ENCODE assay signal across 29 cellular contexts in the genomic region with DNA sequence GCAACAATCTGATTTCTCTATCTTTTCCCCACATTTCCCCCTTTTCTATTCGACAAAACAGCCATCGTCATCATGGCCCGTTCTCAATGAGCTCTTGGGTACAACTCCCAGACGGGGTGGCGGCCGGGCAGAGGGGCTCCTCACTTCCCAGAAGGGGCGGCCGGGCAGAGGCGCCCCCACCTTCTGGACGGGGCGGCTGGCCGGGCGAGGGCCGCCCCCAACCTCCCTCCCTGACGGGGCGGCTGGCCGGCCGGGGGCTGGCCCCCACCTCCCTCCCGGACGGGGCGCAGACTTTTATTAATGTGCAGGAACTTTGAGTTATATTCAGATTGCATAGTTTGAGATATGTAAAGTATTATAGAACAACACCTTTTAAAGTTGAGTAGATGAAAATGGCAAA.
"Had no signal": no experiment of that assay in that cellular context is flagged by ENCODE, and none has a peak within 500 bp of the region (broad histone marks: within the 10 kb centered on the region; RNA-seq: fewer than 3 reads in every experiment).

No MANE protein-coding gene starts in this region.

- H3K36me3 ChIP-seq: stomach, suprapubic skin, thoracic aorta, thyroid gland, tibial artery, tibial nerve, transverse colon, upper lobe of left lung, upper lobe of right lung, uterus, vagina had no signal

- H3K36me3 Mint-ChIP-seq: stimulated activated effector memory CD8-positive, alpha-beta T cell treated with anti-CD3 and anti-CD28 coated beads, Interleukin-12 subunit alpha, Interleukin-12 subunit beta, amount 100 ng/mL, for 72 hours; stimulated activated memory B cell treated with anti-CD40 and anti-IgM and Interleukin-4, amounts not matched to agents 10 μg/mL and 1 μg/mL and 100 μg/mL, for 72 hours; stimulated activated naive B cell treated with anti-CD40 and anti-IgM and Interleukin-4, amounts not matched to agents 10 μg/mL and 1 μg/mL and 100 μg/mL, for 72 hours; type B pancreatic cell had no signal

- H3K4me3 ChIP-seq: stomach, suprapubic skin, testis, thoracic aorta, thyroid gland, tibial artery, tibial nerve, transverse colon, upper lobe of left lung, upper lobe of right lung, uterus, vagina had no signal

- H3K4me3 Mint-ChIP-seq: stimulated activated effector memory CD8-positive, alpha-beta T cell treated with anti-CD3 and anti-CD28 coated beads, Interleukin-12 subunit alpha, Interleukin-12 subunit beta, amount 100 ng/mL, for 72 hours; stimulated activated memory B cell treated with anti-CD40 and anti-IgM and Interleukin-4, amounts not matched to agents 10 μg/mL and 1 μg/mL and 100 μg/mL, for 72 hours; stimulated activated naive B cell treated with anti-CD40 and anti-IgM and Interleukin-4, amounts not matched to agents 10 μg/mL and 1 μg/mL and 100 μg/mL, for 72 hours; stimulated activated naive CD8-positive, alpha-beta T cell treated with anti-CD3 and anti-CD28 coated beads, Interleukin-15, amount 100 ng/mL, for 72 hours; stimulated activated naive CD8-positive, alpha-beta T cell treated with anti-CD3 and anti-CD28 coated beads, Interleukin-15, Interleukin-2, amounts not matched to agents 100 ng/mL and 50 ng/mL, for 24 hours; type B pancreatic cell had no signal

- H3K27ac ChIP-seq: stomach, suprapubic skin, testis, thoracic aorta, thyroid gland, tibial artery, tibial nerve, transverse colon, upper lobe of left lung, upper lobe of right lung, uterus, vagina had no signal

- DNase-seq: stimulated activated CD4-positive, alpha-beta T cell treated with anti-CD3 and anti-CD28 coated beads, Interleukin-2, amount 100 ng/mL, for 48 hours; stimulated activated CD4-positive, alpha-beta T cell treated with anti-CD3 and anti-CD28 coated beads, Interleukin-4, amount 100 ng/mL, for 1 hour; stimulated activated CD4-positive, alpha-beta T cell treated with anti-CD3 and anti-CD28 coated beads, Interleukin-4, amount 100 ng/mL, for 24 hours; stimulated activated CD4-positive, alpha-beta T cell treated with anti-CD3 and anti-CD28 coated beads, Interleukin-4, amount 100 ng/mL, for 4 hours; stimulated activated CD8-positive, alpha-beta memory T cell treated with anti-CD3 and anti-CD28 coated beads, Interleukin-4, amount 100 ng/mL, for 48 hours; stimulated activated naive B cell treated with anti-CD40 and anti-IgM and Interleukin-4, amounts not matched to agents 10 μg/mL and 1 μg/mL and 100 μg/mL, for 72 hours; stimulated activated naive CD4-positive, alpha-beta T cell; stimulated activated naive CD4-positive, alpha-beta T cell treated with Interleukin-2 at 50 U/mL for 16 hours; stimulated activated naive CD8-positive, alpha-beta T cell treated with anti-CD3 and anti-CD28 coated beads, Interleukin-15, amount 100 ng/mL, for 72 hours; stimulated activated naive CD8-positive, alpha-beta T cell treated with anti-CD3 and anti-CD28 coated beads, Interleukin-15, Interleukin-2, amounts not matched to agents 100 U/mL and 50 U/mL, for 24 hours; stomach; substantia nigra; testis; thyroid gland; tibial artery; transverse colon; trophoblast cell; upper lobe of right lung; uterus had no signal

- H3K9me3 Mint-ChIP-seq: stimulated activated naive CD8-positive, alpha-beta T cell treated with anti-CD3 and anti-CD28 coated beads, Interleukin-15, amount 100 ng/mL, for 72 hours; stimulated activated naive CD8-positive, alpha-beta T cell treated with anti-CD3 and anti-CD28 coated beads, Interleukin-15, Interleukin-2, amounts not matched to agents 100 ng/mL and 50 ng/mL, for 24 hours; type B pancreatic cell had no signal

- H3K4me1 ChIP-seq: suprapubic skin, testis, thyroid gland, transverse colon, upper lobe of right lung, uterus, vagina had no signal

- FAIRE-seq: urothelium cell line had no signal

- H3K9me3 ChIP-seq: stomach, suprapubic skin, testis, thoracic aorta, thyroid gland, tibial nerve, transverse colon, upper lobe of left lung, upper lobe of right lung, uterus, vagina had no signal

- H3K27ac Mint-ChIP-seq: stimulated activated effector memory CD8-positive, alpha-beta T cell treated with anti-CD3 and anti-CD28 coated beads, Interleukin-12 subunit alpha, Interleukin-12 subunit beta, amount 100 ng/mL, for 72 hours; stimulated activated memory B cell treated with anti-CD40 and anti-IgM and Interleukin-4, amounts not matched to agents 10 μg/mL and 1 μg/mL and 100 μg/mL, for 72 hours; stimulated activated naive B cell treated with anti-CD40 and anti-IgM and Interleukin-4, amounts not matched to agents 10 μg/mL and 1 μg/mL and 100 μg/mL, for 72 hours; stimulated activated naive CD8-positive, alpha-beta T cell treated with anti-CD3 and anti-CD28 coated beads, Interleukin-15, amount 100 ng/mL, for 72 hours; stimulated activated naive CD8-positive, alpha-beta T cell treated with anti-CD3 and anti-CD28 coated beads, Interleukin-15, Interleukin-2, amounts not matched to agents 100 ng/mL and 50 ng/mL, for 24 hours; type B pancreatic cell had no signal

- H3K27me3 ChIP-seq: stomach, suprapubic skin, testis, thyroid gland, tibial artery, tibial nerve, transverse colon, upper lobe of left lung, upper lobe of right lung, uterus, vagina had no signal

- H3K27me3 Mint-ChIP-seq: stimulated activated memory B cell treated with anti-CD40 and anti-IgM and Interleukin-4, amounts not matched to agents 10 μg/mL and 1 μg/mL and 100 μg/mL, for 72 hours; stimulated activated naive B cell treated with anti-CD40 and anti-IgM and Interleukin-4, amounts not matched to agents 10 μg/mL and 1 μg/mL and 100 μg/mL, for 72 hours; stimulated activated naive CD8-positive, alpha-beta T cell treated with anti-CD3 and anti-CD28 coated beads, Interleukin-15, amount 100 ng/mL, for 72 hours; stimulated activated naive CD8-positive, alpha-beta T cell treated with anti-CD3 and anti-CD28 coated beads, Interleukin-15, Interleukin-2, amounts not matched to agents 100 ng/mL and 50 ng/mL, for 24 hours; type B pancreatic cell had no signal

- ATAC-seq: stimulated activated effector memory CD8-positive, alpha-beta T cell treated with anti-CD3 and anti-CD28 coated beads, Interleukin-12 subunit alpha, Interleukin-12 subunit beta, amount 100 ng/mL, for 72 hours; stimulated activated memory B cell treated with anti-CD40 and anti-IgM and Interleukin-4, amounts not matched to agents 10 μg/mL and 1 μg/mL and 100 μg/mL, for 72 hours; stimulated activated naive B cell treated with anti-CD40 and anti-IgM and Interleukin-4, amounts not matched to agents 10 μg/mL and 1 μg/mL and 100 μg/mL, for 72 hours; stimulated activated naive CD8-positive, alpha-beta T cell treated with anti-CD3 and anti-CD28 coated beads, Interleukin-15, amount 100 ng/mL, for 72 hours; stimulated activated naive CD8-positive, alpha-beta T cell treated with anti-CD3 and anti-CD28 coated beads, Interleukin-15, Interleukin-2, amounts not matched to agents 100 U/mL and 50 U/mL, for 24 hours; upper lobe of right lung had no signal

- H3K4me1 Mint-ChIP-seq: stimulated activated naive B cell treated with anti-CD40 and anti-IgM and Interleukin-4, amounts not matched to agents 10 μg/mL and 1 μg/mL and 100 μg/mL, for 72 hours had no signal
